In genomic region chr4:17173300-17173699, GRCh38 we compare ENCODE assay signal across 13 cellular contexts.
DNase-seq lines count a peak whose midpoint lies in the region; ATAC-seq, FAIRE-seq and TF ChIP-seq lines count a peak whose summit lies in the region.
"Had no signal": no experiment of that assay in that cellular context is flagged by ENCODE, and none has a peak within 500 bp of the region (broad histone marks: within the 10 kb centered on the region; RNA-seq: fewer than 3 reads in every experiment).

No MANE protein-coding gene starts in this region.

- no peak overlapping the region for H3K4me3 Mint-ChIP-seq in HFFc6
- H3K4me3 Mint-ChIP-seq: natural killer cell treated with Interleukin-12 subunit alpha and Interleukin-12 subunit beta and Interleukin-15 and Interleukin-18, amount 100 ng/mL, for 72 hours had no signal

- H3K27ac Mint-ChIP-seq in HFFc6: no peak overlapping the region
- H3K27ac Mint-ChIP-seq: natural killer cell treated with Interleukin-12 subunit alpha and Interleukin-12 subunit beta and Interleukin-15 and Interleukin-18, amount 100 ng/mL, for 72 hours had no signal

- peaks cover 7 to 20% (median 14%) of the 10 kb centered on the region in 10 experiments for H3K4me1 ChIP-seq in BLaER1 treated with 17β-estradiol and CSF1 and Interleukin-3, amounts not matched to agents 10 nM and 100 nM
- no peaks in the 10 kb centered on the region for H3K4me1 ChIP-seq in kidney (ENCODE audit: control insufficient read depth in 1 of 2, insufficient read depth in 1 of 2, low read depth in 1 of 2, low read length in 2 of 2)
- H3K4me1 ChIP-seq: Peyer's patch had no signal

- peak; percentile 57 for TF ChIP-seq CTCF in HFFc6 (IDR thresholded peaks at IDR 0.05)
- TF ChIP-seq CTCF in brain microvascular endothelial cell (IDR thresholded peaks at IDR 0.05; ENCODE audit: low read depth, low read length, missing control alignments): peak; percentile 44
- peak; percentile 2 for TF ChIP-seq CTCF in kidney (IDR thresholded peaks at IDR 0.05; ENCODE audit: borderline replicate concordance, extremely low read depth, insufficient read depth)

- H3K4me2 ChIP-seq in BLaER1 treated with 17β-estradiol and CSF1 and Interleukin-3, amounts not matched to agents 10 nM and 100 nM: peak overlapping the region in 10 of 11 experiments; percentile 1 to 51 (median 23); a peak in 9 of 22 replicates

- in situ Hi-C loops in brain microvascular endothelial cell (cut with HindIII; ENCODE audit: low pct_ligation_motif_present, low sequenced_read_pairs): no loop called here

- H3K27me3 ChIP-seq in BLaER1 treated with 17β-estradiol and CSF1 and Interleukin-3, amounts not matched to agents 10 nM and 100 nM: no peaks in the 10 kb centered on the region
- H3K27me3 ChIP-seq in brain microvascular endothelial cell (replicated peaks): no peaks in the 10 kb centered on the region
- H3K27me3 ChIP-seq: Peyer's patch had no signal

- no peak for FAIRE-seq in kidney (lab: Jason Lieb, UNC)
- FAIRE-seq: GM18507 had no signal

- intact Hi-C loops in kidney (cut with DNase I): no loop called here

- H3K4me1 Mint-ChIP-seq in HFFc6 (ENCODE audit: low read depth): peaks cover 23% of the 10 kb centered on the region

- DNase-seq in HFFc6 (no peak), brain microvascular endothelial cell (no peak), kidney (no peak), activated gamma-delta T cell treated with Interleukin-2 at 50 U/mL for 16 hours (no peak), NCI-H2196 treated with DMSO at 0.1 percent for 48 hours (lab: John Stamatoyannopoulos, UW; ENCODE audit: unreplicated experiment) (no peak)
- no peak for DNase-seq in stimulated activated CD8-positive, alpha-beta memory T cell treated with anti-CD3 and anti-CD28 coated beads, Interleukin-4, amount 100 ng/mL, for 48 hours
- DNase-seq: amygdala, NCI-H1930, Peyer's patch had no signal

- H3K4me3 ChIP-seq in BLaER1 treated with 17β-estradiol and CSF1 and Interleukin-3, amounts not matched to agents 10 nM and 100 nM: no peak overlapping the region
- H3K4me3 ChIP-seq in brain microvascular endothelial cell (ENCODE audit: low read depth, low read length) (no peak overlapping the region), kidney (ENCODE audit: low read length in 2 of 2) (no peak overlapping the region)
- H3K4me3 ChIP-seq: Peyer's patch had no signal

- H3K27ac ChIP-seq in BLaER1 treated with 17β-estradiol and CSF1 and Interleukin-3, amounts not matched to agents 10 nM and 100 nM: no peak overlapping the region
- H3K27ac ChIP-seq in brain microvascular endothelial cell (no peak overlapping the region), kidney (ENCODE audit: low read depth in 2 of 2, low read length in 2 of 2) (no peak overlapping the region)
- H3K27ac ChIP-seq: Peyer's patch had no signal

- no peaks in the 10 kb centered on the region for H3K9me3 ChIP-seq in BLaER1 treated with 17β-estradiol and CSF1 and Interleukin-3, amounts not matched to agents 10 nM and 100 nM (replicated peaks in 1 of 11)
- no peaks in the 10 kb centered on the region for H3K9me3 ChIP-seq in kidney (ENCODE audit: control insufficient read depth in 1 of 2, low read length in 2 of 2)
- H3K9me3 ChIP-seq: Peyer's patch had no signal

- no peaks in the 10 kb centered on the region for H3K36me3 ChIP-seq in BLaER1 treated with 17β-estradiol and CSF1 and Interleukin-3, amounts not matched to agents 10 nM and 100 nM
- H3K36me3 ChIP-seq in brain microvascular endothelial cell (replicated peaks): no peaks in the 10 kb centered on the region
- H3K36me3 ChIP-seq in kidney (ENCODE audit: control insufficient read depth in 1 of 2, insufficient read depth in 2 of 2, low read length in 2 of 2): no peaks in the 10 kb centered on the region
- H3K36me3 ChIP-seq: Peyer's patch had no signal

- H3K27me3 Mint-ChIP-seq in HFFc6 (ENCODE audit: insufficient read depth): no peaks in the 10 kb centered on the region

- H3K36me3 Mint-ChIP-seq in HFFc6 (ENCODE audit: low read depth): no peaks in the 10 kb centered on the region
- H3K36me3 Mint-ChIP-seq: natural killer cell treated with Interleukin-12 subunit alpha and Interleukin-12 subunit beta and Interleukin-15 and Interleukin-18, amount 100 ng/mL, for 72 hours had no signal

- H4K20me1 ChIP-seq in BLaER1 treated with 17β-estradiol and CSF1 and Interleukin-3, amounts not matched to agents 10 nM and 100 nM: no peaks in the 10 kb centered on the region

- no peak overlapping the region for H3K9ac ChIP-seq in BLaER1 treated with 17β-estradiol and CSF1 and Interleukin-3, amounts not matched to agents 10 nM and 100 nM
- H3K9ac ChIP-seq in kidney (ENCODE audit: low read length in 2 of 2): no peak overlapping the region

- ATAC-seq in GM19324 (IDR thresholded peaks at IDR 0.05; ENCODE audit: low FRiP score, unreplicated experiment): no peak
- ATAC-seq: natural killer cell treated with Interleukin-12 subunit alpha and Interleukin-12 subunit beta and Interleukin-15 and Interleukin-18, amount 100 ng/mL, for 72 hours had no signal

- no peaks in the 10 kb centered on the region for H3K9me3 Mint-ChIP-seq in HFFc6

Comparison
In these comparisons a context has a peak if more than half of its experiments do, and no peak if none do; other contexts are left out.
1. CTCF ChIP-seq: peak in every context shown above with its lines; median percentile 57 in HFFc6; 44 in brain microvascular endothelial cell; 2 in kidney.